ENCODE assay signal across 21 cellular contexts in the genomic region with DNA sequence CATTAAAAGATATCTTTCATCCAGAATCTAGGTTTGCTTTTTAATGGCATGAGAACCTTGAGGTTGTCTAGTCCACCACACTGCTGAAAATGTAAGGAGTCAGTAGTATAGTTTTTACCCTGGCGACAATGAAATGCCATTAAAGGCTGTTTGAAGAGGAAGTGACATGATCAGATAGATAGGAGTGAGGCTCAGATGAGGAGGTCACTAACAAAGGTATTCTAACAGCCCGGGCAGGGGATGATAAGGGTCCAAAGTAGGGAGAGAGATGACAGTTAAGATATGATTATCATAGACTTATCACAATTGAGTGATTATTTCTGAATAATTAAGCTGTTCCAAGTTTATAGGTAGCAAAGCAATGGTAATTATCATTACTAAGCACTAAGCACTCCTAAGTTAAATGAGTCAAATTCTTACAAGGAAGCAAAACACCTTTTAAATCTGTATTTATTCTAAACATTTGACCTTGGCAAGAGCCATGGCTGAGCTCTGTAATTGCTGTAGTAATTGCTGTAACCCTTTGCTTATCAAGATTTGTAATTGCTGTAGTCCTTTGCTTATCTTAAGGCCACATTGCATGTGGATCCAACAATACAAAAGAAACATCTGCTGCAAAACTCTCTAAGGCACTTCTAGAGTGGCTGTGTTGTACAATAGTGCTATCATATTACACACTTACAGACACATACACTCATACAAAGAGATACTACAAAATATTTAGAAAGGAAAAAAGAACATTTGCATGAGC.
DNase-seq lines count a peak whose midpoint lies in the region; ATAC-seq, FAIRE-seq and TF ChIP-seq lines count a peak whose summit lies in the region.
"Had no signal": no experiment of that assay in that cellular context is flagged by ENCODE, and none has a peak within 500 bp of the region (broad histone marks: within the 10 kb centered on the region; RNA-seq: fewer than 3 reads in every experiment).

No MANE protein-coding gene starts in this region.

- no peak overlapping the region for H3K27ac Mint-ChIP-seq in endodermal cell
- H3K27ac Mint-ChIP-seq: CD4-positive, alpha-beta T cell; nephron; progenitor cell of endocrine pancreas; T-helper 2 cell treated with Interferon-gamma antibody and Interleukin-4, amounts not matched to agents 5 μg/mL and 100 μg/mL, for 36 hours had no signal

- H3K36me3 Mint-ChIP-seq in endodermal cell (ENCODE audit: low read depth): no peaks in the 10 kb centered on the region

- no peak for TF ChIP-seq CTCF in endodermal cell (conservative IDR thresholded peaks at IDR 0.05)

- peak overlapping the region; percentile 41 for H3K4me3 ChIP-seq in endodermal cell (ENCODE audit: low read length)
- H3K4me3 ChIP-seq: coronary artery, PC-9, suprapubic skin had no signal

- 59 to 87% methylated on average over 2 of the region's 2 CpGs for WGBS in endodermal cell (ENCODE audit: insufficient coverage in 1 of 2, insufficient read length in 1 of 2), 2 experiments

- no peak for ATAC-seq in GM19455 (IDR thresholded peaks at IDR 0.05; ENCODE audit: unreplicated experiment)

- H3K27me3 ChIP-seq in endodermal cell (ENCODE audit: control insufficient read depth, insufficient read depth, low read length, poor library complexity, severe bottlenecking): peaks cover 78% of the 10 kb centered on the region

- peaks cover 78% of the 10 kb centered on the region for H3K27me3 Mint-ChIP-seq in endodermal cell (ENCODE audit: insufficient read depth)
- H3K27me3 Mint-ChIP-seq: CD4-positive, alpha-beta T cell had no signal

- H3K4me1 Mint-ChIP-seq in endodermal cell: peaks cover 13% of the 10 kb centered on the region

- no peak overlapping the region for H3K27ac ChIP-seq in endodermal cell (ENCODE audit: low read depth, low read length)
- H3K27ac ChIP-seq: coronary artery, PC-9, suprapubic skin had no signal

- peaks cover 18% of the 10 kb centered on the region for H3K9me3 Mint-ChIP-seq in endodermal cell

- no peak overlapping the region for H3K9ac ChIP-seq in endodermal cell (ENCODE audit: extremely low read depth, low read length, poor library complexity, severe bottlenecking)

- H3K36me3 ChIP-seq in endodermal cell (ENCODE audit: control insufficient read depth, insufficient read depth, low read length): no peaks in the 10 kb centered on the region
- H3K36me3 ChIP-seq: suprapubic skin had no signal

- no peak overlapping the region for H3K4me3 Mint-ChIP-seq in endodermal cell
- H3K4me3 Mint-ChIP-seq: CD4-positive, alpha-beta T cell; nephron; T-helper 2 cell treated with Interferon-gamma antibody and Interleukin-4, amounts not matched to agents 5 μg/mL and 100 μg/mL, for 36 hours had no signal

- peaks cover 41% of the 10 kb centered on the region for H3K9me3 ChIP-seq in endodermal cell (ENCODE audit: control insufficient read depth, low read length)

- peak; percentile 74 for DNase-seq in DMS79 (lab: John Stamatoyannopoulos, UW)
- DNase-seq in NCI-H187 (lab: John Stamatoyannopoulos, UW): peak; percentile 10 to 26
- peak; percentile 65 to 92 for DNase-seq in NCI-H524 (lab: John Stamatoyannopoulos, UW)
- DNase-seq in endodermal cell: no peak
- no peak for DNase-seq in frontal cortex (ENCODE audit: low spot score in 2 of 2)
- DNase-seq in dermis blood vessel endothelial cell: no peak
- no peak for DNase-seq in stimulated activated CD4-positive, alpha-beta T cell treated with anti-CD3 and anti-CD28 coated beads, Interleukin-12 subunit alpha, Interleukin-12 subunit beta, amount 100 ng/mL, for 4 hours
- DNase-seq: activated CD4-positive, alpha-beta T cell treated with anti-CD3 and anti-CD28 coated beads for 1 hour; CD4-positive, alpha-beta T cell; foreskin fibroblast; kidney glomerular epithelial cell; NCI-H2227 treated with DMSO at 0.1 percent for 48 hours; PC-9; stimulated activated CD4-positive, alpha-beta T cell treated with anti-CD3 and anti-CD28 coated beads, Interleukin-4, amount 100 ng/mL, for 4 hours had no signal

- no peak for FAIRE-seq in frontal cortex (lab: Jason Lieb, UNC)
- FAIRE-seq: GM12892 had no signal

- peaks cover 4% of the 10 kb centered on the region for H3K4me1 ChIP-seq in endodermal cell (ENCODE audit: control insufficient read depth, insufficient read depth, low read length)
- H3K4me1 ChIP-seq: suprapubic skin had no signal

Comparison
In these comparisons a context has a peak if more than half of its experiments do, and no peak if none do; other contexts are left out.
1. DNase-seq: peak in DMS79 (single experiment), NCI-H187 (2 of 2) and NCI-H524 (2 of 2); none in endodermal cell (single experiment), frontal cortex (0 of 2), dermis blood vessel endothelial cell (single experiment) and stimulated activated CD4-positive, alpha-beta T cell treated with anti-CD3 and anti-CD28 coated beads, Interleukin-12 subunit alpha, Interleukin-12 subunit beta, amount 100 ng/mL, for 4 hours (single experiment).